In the genomic region with DNA sequence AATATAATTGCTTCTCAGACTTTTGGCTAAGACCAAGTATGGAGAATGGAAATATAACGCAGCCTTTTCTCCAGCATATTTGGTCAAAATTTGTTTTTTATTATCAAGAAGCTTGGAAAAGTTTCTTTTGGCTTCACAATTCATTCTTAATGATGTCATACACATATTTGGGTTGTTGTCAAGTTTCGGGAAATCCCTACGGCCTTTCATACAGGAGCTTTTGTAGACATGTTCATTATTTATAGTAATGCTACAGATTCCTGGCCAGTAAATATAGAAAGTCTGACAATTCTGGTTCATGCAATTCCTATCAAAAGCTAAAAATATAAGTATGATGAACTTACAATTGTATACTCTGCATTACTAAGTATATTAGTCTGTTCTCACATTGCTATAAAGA, we compare ENCODE assay signal across 28 cellular contexts.
DNase-seq lines count a peak whose midpoint lies in the region; ATAC-seq and TF ChIP-seq lines count a peak whose summit lies in the region.
"Had no signal": no experiment of that assay in that cellular context is flagged by ENCODE, and none has a peak within 500 bp of the region (broad histone marks: within the 10 kb centered on the region; RNA-seq: fewer than 3 reads in every experiment).

No MANE protein-coding gene starts in this region.

- ATAC-seq in GM19455 (IDR thresholded peaks at IDR 0.05; ENCODE audit: unreplicated experiment), result no peak
- ATAC-seq in GM19397 (IDR thresholded peaks at IDR 0.05; ENCODE audit: unreplicated experiment), result no peak
- ATAC-seq: activated CD4-positive, CD25-positive, alpha-beta regulatory T cell treated with anti-CD3 and anti-CD28 coated beads, Interleukin-2, amount 50 U/mL, for 24 hours; activated naive CD4-positive, alpha-beta T cell treated with anti-CD3 and anti-CD28 coated beads, Interleukin-2, amount 50 U/mL, for 72 hours; gastrocnemius medialis; HCT116; left lobe of liver had no signal

- DNase-seq in AG20443 (ENCODE audit: low spot score) (peak; percentile 53), cardiac fibroblast (ENCODE audit: low read depth in 2 of 2) (peak; percentile 79 to 80), fibroblast of the aortic adventitia (ENCODE audit: low read depth) (peak; percentile 91), skeletal muscle cell (ENCODE audit: low read depth) (peak; percentile 38), NCI-H146 (lab: John Stamatoyannopoulos, UW) (no peak), NCI-H2029 (lab: John Stamatoyannopoulos, UW) (no peak)
- DNase-seq: activated CD4-positive, alpha-beta memory T cell treated with anti-CD3 and anti-CD28 coated beads for 36 hours; activated CD8-positive, alpha-beta memory T cell treated with anti-CD3 and anti-CD28 coated beads, Interleukin-2, amount 50 U/mL, for 48 hours; anterior cingulate cortex; CD4-positive, CD25-positive, alpha-beta regulatory T cell; DND-41; gastrocnemius medialis; hypothalamus; immature natural killer cell; Karpas-422; mesendoderm; NCI-H1436; NCI-H446 treated with DMSO at 0.1 percent for 48 hours; small intestine; stimulated activated CD4-positive, alpha-beta T cell treated with anti-CD3 and anti-CD28 coated beads, Interleukin-1b, Interleukin-23, amount 100 ng/mL, for 48 hours; upper lobe of left lung had no signal

- no peak for TF ChIP-seq CTCF in cardiac fibroblast (IDR thresholded peaks at IDR 0.05; ENCODE audit: low read depth, low read length)
- TF ChIP-seq CTCF in fibroblast of the aortic adventitia (IDR thresholded peaks at IDR 0.05; ENCODE audit: insufficient read depth, low read length), result no peak

- H3K4me3 ChIP-seq in cardiac fibroblast (replicated peaks in 1 of 2; ENCODE audit: low read depth in 2 of 2, low read length in 2 of 2) (no peak overlapping the region), fibroblast of the aortic adventitia (ENCODE audit: low read depth, low read length) (no peak overlapping the region), skeletal muscle cell (ENCODE audit: low read depth, low read length) (no peak overlapping the region)
- H3K4me3 ChIP-seq: gastrocnemius medialis, SK-N-MC, upper lobe of left lung had no signal

Comparison
In these comparisons a context has a peak if more than half of its experiments do, and no peak if none do; other contexts are left out.
1. DNase-seq: peak in AG20443 (single experiment), cardiac fibroblast (2 of 2), fibroblast of the aortic adventitia (single experiment) and skeletal muscle cell (single experiment); none in NCI-H146 (single experiment) and NCI-H2029 (single experiment).